ENCODE assay signal across 8 cellular contexts in genomic region chr15:92884813-92885461, GRCh38. TPM values are rescaled to one million over a fixed set of nuclear protein-coding genes. Genes with fewer than 3 reads are reported as not detected.
DNase-seq lines count a peak whose midpoint lies in the region; ATAC-seq, FAIRE-seq and TF ChIP-seq lines count a peak whose summit lies in the region.

No MANE protein-coding gene starts in this region.

- peaks cover 35% of the 10 kb centered on the region for H3K4me1 ChIP-seq in A673 (ENCODE audit: insufficient read depth, low read length, poor library complexity, severe bottlenecking)
- H3K4me1 ChIP-seq in HEK293 (ENCODE audit: control insufficient read depth, insufficient read depth, low read length), result peaks cover 34% of the 10 kb centered on the region
- H3K4me1 ChIP-seq in testis, result peaks cover 39% of the 10 kb centered on the region

- peaks cover 53% of the 10 kb centered on the region for H3K36me3 Mint-ChIP-seq in activated naive CD8-positive, alpha-beta T cell treated with anti-CD3 and anti-CD28 coated beads for 36 hours

- peak overlapping the region; percentile 86 for H3K4me3 Mint-ChIP-seq in activated naive CD8-positive, alpha-beta T cell treated with anti-CD3 and anti-CD28 coated beads for 36 hours

- H3K27me3 ChIP-seq in A673 (replicated peaks; ENCODE audit: insufficient read depth, low read depth, low read length, poor library complexity) (no peaks in the 10 kb centered on the region), testis (no peaks in the 10 kb centered on the region)

- intact Hi-C loops in A673 (cut with micrococcal nuclease; ENCODE audit: unreplicated experiment) (loop anchor here (1.0 kb wide), 1 partner anchor 76 kb away; no protein-coding TSS in a partner anchor), testis (cut with DNase I; ENCODE audit: low total_unique reads) (no loop called here)

- CTCF ChIA-PET in A673 (lab: Charles Lee) (interaction anchor here (0.7 kb wide), 1 partner anchor 9 kb away, joined by 7 read pairs; no protein-coding TSS in a partner anchor), HEK293 (lab: Yijun Ruan, JAX) (interaction anchor here (0.8 to 1.9 kb wide), 8 partner anchors 15 to 88 kb away, joined by 3 to 10 read pairs (median 6); partner anchors contain the start of gene CHD2)

- POLR2A ChIA-PET in A673 (lab: Charles Lee; ENCODE audit: low non-redundant PET) (no interaction called here), HEK293 (lab: Yijun Ruan, JAX) (interaction anchor here (0.9 to 9.3 kb wide), 7 partner anchors 18 to 81 kb away, joined by 3 to 280 read pairs (median 16); partner anchors contain the start of gene CHD2)

- FAIRE-seq in frontal cortex (lab: Jason Lieb, UNC), result no peak

- H3K36me3 ChIP-seq in A673 (ENCODE audit: insufficient read depth, low read length, poor library complexity, severe bottlenecking), result peaks cover 58% of the 10 kb centered on the region
- H3K36me3 ChIP-seq in HEK293 (ENCODE audit: control insufficient read depth in 2 of 2, insufficient read depth in 1 of 2, low read length in 2 of 2), result peaks cover 36 to 39% of the 10 kb centered on the region in 2 experiments
- H3K36me3 ChIP-seq in testis (ENCODE audit: low read depth, missing control alignments), result no peaks in the 10 kb centered on the region

- H3K9me3 Mint-ChIP-seq in activated naive CD8-positive, alpha-beta T cell treated with anti-CD3 and anti-CD28 coated beads for 36 hours, result peaks cover 2% of the 10 kb centered on the region

- peak overlapping the region; percentile 99 for H3K27ac Mint-ChIP-seq in activated naive CD8-positive, alpha-beta T cell treated with anti-CD3 and anti-CD28 coated beads for 36 hours

- H3K27me3 Mint-ChIP-seq in activated naive CD8-positive, alpha-beta T cell treated with anti-CD3 and anti-CD28 coated beads for 36 hours, result peaks cover 5% of the 10 kb centered on the region

- H3K4me1 Mint-ChIP-seq in activated naive CD8-positive, alpha-beta T cell treated with anti-CD3 and anti-CD28 coated beads for 36 hours, result peaks cover 64% of the 10 kb centered on the region

- no peak for DNase-seq in A673 (ENCODE audit: low spot score)
- no peak for DNase-seq in activated naive CD8-positive, alpha-beta T cell treated with anti-CD3 and anti-CD28 coated beads for 36 hours
- DNase-seq in kidney tubule cell (ENCODE audit: low spot score), result peak; percentile 44
- DNase-seq in testis, result no peak
- no peak for DNase-seq in frontal cortex (ENCODE audit: low spot score in 2 of 2)
- no peak for DNase-seq in stimulated activated CD4-positive, alpha-beta T cell treated with anti-CD3 and anti-CD28 coated beads, Interleukin-2, amount 100 ng/mL, for 24 hours

- WGBS in testis, 2 donors, result 2 to 4% methylated on average over 3 of the region's 3 CpGs

- peak overlapping the region; percentile 91 for H3K4me3 ChIP-seq in A673 (ENCODE audit: low read depth, low read length, poor library complexity, severe bottlenecking)
- peak overlapping the region; percentile 86 for H3K4me3 ChIP-seq in HEK293 (ENCODE audit: low read depth, low read length)
- H3K4me3 ChIP-seq in testis, result peak overlapping the region; percentile 92 to 98

- no TSS peak for BruUV-seq in A673 (replicated peaks; lab: Mats Ljungman, UMichigan)

- peak overlapping the region; percentile 99 for H3K27ac ChIP-seq in A673 (ENCODE audit: low read depth, low read length, poor library complexity, severe bottlenecking)
- peak overlapping the region; percentile 99 for H3K27ac ChIP-seq in HEK293 (ENCODE audit: extremely low read depth, low read depth, low read length)
- H3K27ac ChIP-seq in testis, result peak overlapping the region; percentile 100

- TF ChIP-seq POLR2A in testis (IDR thresholded peaks at IDR 0.05), result no peak

- H3K9me3 ChIP-seq in A673 (ENCODE audit: low read depth, low read length, poor library complexity, severe bottlenecking) (no peaks in the 10 kb centered on the region), HEK293 (ENCODE audit: control insufficient read depth, insufficient read depth, low read depth, low read length) (no peaks in the 10 kb centered on the region), testis (no peaks in the 10 kb centered on the region)

- no peak for ATAC-seq in HG03280 (IDR thresholded peaks at IDR 0.05; ENCODE audit: unreplicated experiment)

- TF ChIP-seq CTCF in A673 (conservative IDR thresholded peaks at IDR 0.05; ENCODE audit: low read depth, low read length), result no peak
- TF ChIP-seq CTCF in HEK293 (tag by site-specific recombination; IDR thresholded peaks at IDR 0.05), result no peak
- no peak for TF ChIP-seq CTCF in testis (IDR thresholded peaks at IDR 0.05)

TF ChIP-seq in HEK293, 187 proteins besides CTCF, POLR2A, EP300 and RAD21:
- TF ChIP-seq PRDM6 (tag by site-specific recombination; IDR thresholded peaks at IDR 0.05), result peak; percentile 97
- TF ChIP-seq ZNF571 (tag by site-specific recombination; IDR thresholded peaks at IDR 0.05), result no peak
- no peak for TF ChIP-seq REPIN1 (tag by site-specific recombination; IDR thresholded peaks at IDR 0.05; ENCODE audit: low read depth)
- TF ChIP-seq PRDM1 (tag by site-specific recombination; IDR thresholded peaks at IDR 0.05), result peak; percentile 81
- no peak for TF ChIP-seq ZSCAN4 (tag by site-specific recombination; IDR thresholded peaks at IDR 0.05)
- TF ChIP-seq ZBTB11 (tag by site-specific recombination; conservative IDR thresholded peaks at IDR 0.05; ENCODE audit: low read depth), result 0 out of 2 replicates have a peak, but pooled peaks have one; percentile 11
TF ChIP-seq in HEK293: peak in this region for 3.

RNA-seq across cellular contexts. Expression of gene CHD2, which starts 15.2 kb away (rescaled TPM):
- total RNA-seq in A673 (2021) (75.7 and 78.0 TPM in 2 replicates), testis (100 to 1,000 TPM; 113 to 129 TPM), frontal cortex (108 TPM)
- total RNA-seq in activated naive CD8-positive, alpha-beta T cell treated with anti-CD3 and anti-CD28 coated beads for 36 hours, result 10 to 100 TPM; 92.8 to 95.7 TPM
- 64.5 TPM for polyA plus RNA-seq in testis (ENCODE audit: insufficient read depth, low read depth, low replicate concordance)
